Comparison of ENCODE assay signal across 1 cellular context in genomic region chr22:44392446-44392921, GRCh38.
TF ChIP-seq lines count a peak whose summit lies in the region.

No MANE protein-coding gene starts in this region.

TF ChIP-seq in GM23338, 12 proteins besides CTCF, POLR2A, EP300 and RAD21 (continued from another document):
- TF ChIP-seq ZNF462 (CRISPR knock-in tag; IDR thresholded peaks at IDR 0.05) (no peak), STAT1 (IDR thresholded peaks at IDR 0.05; ENCODE audit: unreplicated experiment) (no peak), NANOG (IDR thresholded peaks at IDR 0.05; ENCODE audit: borderline replicate concordance) (no peak), JUNB (IDR thresholded peaks at IDR 0.05; ENCODE audit: unreplicated experiment) (no peak), ETS1 (IDR thresholded peaks at IDR 0.05) (no peak)
